In the genomic region with DNA sequence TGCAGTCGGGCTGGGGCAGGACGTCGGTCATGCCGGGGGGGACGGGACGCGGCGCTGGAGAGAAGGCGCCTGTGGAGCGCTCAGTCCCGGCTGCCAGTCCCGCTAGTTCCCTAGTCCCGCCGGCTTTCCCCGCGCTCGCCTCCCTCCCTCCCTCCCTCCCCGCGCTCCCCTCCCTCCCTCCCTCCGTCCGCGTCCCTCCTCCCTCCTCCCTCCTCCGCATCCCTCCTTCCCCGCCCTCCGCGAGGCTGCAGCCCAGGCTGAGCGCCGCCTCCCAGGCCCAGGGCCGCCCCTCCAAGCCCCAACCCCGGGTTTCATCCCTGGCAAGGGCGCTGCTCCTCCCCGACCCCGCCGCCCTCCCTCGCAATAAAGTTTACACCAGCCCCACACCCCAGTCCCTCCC, we compare ENCODE assay signal across 1 cellular context.
A peak's percentile ranks its signal among the peaks of the same experiment; 100 is the strongest.
TF ChIP-seq lines count a peak whose summit lies in the region.

No MANE protein-coding gene starts in this region.

TF ChIP-seq in HepG2, 621 proteins besides CTCF, POLR2A, EP300 and RAD21:
- no peak for TF ChIP-seq NFIB (CRISPR knock-in tag; IDR thresholded peaks at IDR 0.05; ENCODE audit: borderline replicate concordance)
- TF ChIP-seq ZNF317 (CRISPR knock-in tag; IDR thresholded peaks at IDR 0.05) = no peak
- TF ChIP-seq, protein P1, sequence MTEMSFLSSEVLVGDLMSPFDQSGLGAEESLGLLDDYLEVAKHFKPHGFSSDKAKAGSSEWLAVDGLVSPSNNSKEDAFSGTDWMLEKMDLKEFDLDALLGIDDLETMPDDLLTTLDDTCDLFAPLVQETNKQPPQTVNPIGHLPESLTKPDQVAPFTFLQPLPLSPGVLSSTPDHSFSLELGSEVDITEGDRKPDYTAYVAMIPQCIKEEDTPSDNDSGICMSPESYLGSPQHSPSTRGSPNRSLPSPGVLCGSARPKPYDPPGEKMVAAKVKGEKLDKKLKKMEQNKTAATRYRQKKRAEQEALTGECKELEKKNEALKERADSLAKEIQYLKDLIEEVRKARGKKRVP (CRISPR knock-in tag; IDR thresholded peaks at IDR 0.05) = no peak
- TF ChIP-seq MXD4 (CRISPR knock-in tag; IDR thresholded peaks at IDR 0.05) = no peak
- TF ChIP-seq, protein P2, sequence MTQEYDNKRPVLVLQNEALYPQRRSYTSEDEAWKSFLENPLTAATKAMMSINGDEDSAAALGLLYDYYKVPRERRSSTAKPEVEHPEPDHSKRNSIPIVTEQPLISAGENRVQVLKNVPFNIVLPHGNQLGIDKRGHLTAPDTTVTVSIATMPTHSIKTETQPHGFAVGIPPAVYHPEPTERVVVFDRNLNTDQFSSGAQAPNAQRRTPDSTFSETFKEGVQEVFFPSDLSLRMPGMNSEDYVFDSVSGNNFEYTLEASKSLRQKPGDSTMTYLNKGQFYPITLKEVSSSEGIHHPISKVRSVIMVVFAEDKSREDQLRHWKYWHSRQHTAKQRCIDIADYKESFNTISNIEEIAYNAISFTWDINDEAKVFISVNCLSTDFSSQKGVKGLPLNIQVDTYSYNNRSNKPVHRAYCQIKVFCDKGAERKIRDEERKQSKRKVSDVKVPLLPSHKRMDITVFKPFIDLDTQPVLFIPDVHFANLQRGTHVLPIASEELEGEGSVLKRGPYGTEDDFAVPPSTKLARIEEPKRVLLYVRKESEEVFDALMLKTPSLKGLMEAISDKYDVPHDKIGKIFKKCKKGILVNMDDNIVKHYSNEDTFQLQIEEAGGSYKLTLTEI (CRISPR knock-in tag; conservative IDR thresholded peaks at IDR 0.05) = no peak
- TF ChIP-seq EHMT2 (IDR thresholded peaks at IDR 0.05; ENCODE audit: borderline replicate concordance, low read depth, low read length) = no peak
- peak; percentile 60 for TF ChIP-seq HNRNPK (IDR thresholded peaks at IDR 0.05; ENCODE audit: low read depth, low read length, poor library complexity, severe bottlenecking)
- TF ChIP-seq, protein P3, sequence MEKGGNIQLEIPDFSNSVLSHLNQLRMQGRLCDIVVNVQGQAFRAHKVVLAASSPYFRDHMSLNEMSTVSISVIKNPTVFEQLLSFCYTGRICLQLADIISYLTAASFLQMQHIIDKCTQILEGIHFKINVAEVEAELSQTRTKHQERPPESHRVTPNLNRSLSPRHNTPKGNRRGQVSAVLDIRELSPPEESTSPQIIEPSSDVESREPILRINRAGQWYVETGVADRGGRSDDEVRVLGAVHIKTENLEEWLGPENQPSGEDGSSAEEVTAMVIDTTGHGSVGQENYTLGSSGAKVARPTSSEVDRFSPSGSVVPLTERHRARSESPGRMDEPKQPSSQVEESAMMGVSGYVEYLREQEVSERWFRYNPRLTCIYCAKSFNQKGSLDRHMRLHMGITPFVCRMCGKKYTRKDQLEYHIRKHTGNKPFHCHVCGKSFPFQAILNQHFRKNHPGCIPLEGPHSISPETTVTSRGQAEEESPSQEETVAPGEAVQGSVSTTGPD (CRISPR knock-in tag; IDR thresholded peaks at IDR 0.05) = no peak
- TF ChIP-seq ETV5 (CRISPR knock-in tag; IDR thresholded peaks at IDR 0.05; ENCODE audit: borderline replicate concordance) = no peak
TF ChIP-seq in HepG2: peak in this region for 1.
